In genomic region chr20:13009682-13010406, GRCh38 we compare ENCODE assay signal across 1 cellular context.
A peak's percentile ranks its signal among the peaks of the same experiment; 100 is the strongest.
TF ChIP-seq lines count a peak whose summit lies in the region.

No MANE protein-coding gene starts in this region.

TF ChIP-seq in HepG2, 621 proteins besides CTCF, POLR2A, EP300 and RAD21 (continued from another document):
- TF ChIP-seq, protein P1, sequence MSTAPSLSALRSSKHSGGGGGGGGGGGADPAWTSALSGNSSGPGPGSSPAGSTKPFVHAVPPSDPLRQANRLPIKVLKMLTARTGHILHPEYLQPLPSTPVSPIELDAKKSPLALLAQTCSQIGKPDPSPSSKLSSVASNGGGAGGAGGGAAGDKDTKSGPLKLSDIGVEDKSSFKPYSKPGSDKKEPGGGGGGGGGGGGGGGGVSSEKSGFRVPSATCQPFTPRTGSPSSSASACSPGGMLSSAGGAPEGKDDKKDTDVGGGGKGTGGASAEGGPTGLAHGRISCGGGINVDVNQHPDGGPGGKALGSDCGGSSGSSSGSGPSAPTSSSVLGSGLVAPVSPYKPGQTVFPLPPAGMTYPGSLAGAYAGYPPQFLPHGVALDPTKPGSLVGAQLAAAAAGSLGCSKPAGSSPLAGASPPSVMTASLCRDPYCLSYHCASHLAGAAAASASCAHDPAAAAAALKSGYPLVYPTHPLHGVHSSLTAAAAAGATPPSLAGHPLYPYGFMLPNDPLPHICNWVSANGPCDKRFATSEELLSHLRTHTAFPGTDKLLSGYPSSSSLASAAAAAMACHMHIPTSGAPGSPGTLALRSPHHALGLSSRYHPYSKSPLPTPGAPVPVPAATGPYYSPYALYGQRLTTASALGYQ (CRISPR knock-in tag; IDR thresholded peaks at IDR 0.05) = peak; percentile 43; the same call in 1 of the 2 replicates
- TF ChIP-seq ZFP41 (CRISPR knock-in tag; IDR thresholded peaks at IDR 0.05; ENCODE audit: borderline replicate concordance) = no peak
- peak; percentile 43; the same call in 1 of the 2 replicates for TF ChIP-seq TP53 (CRISPR knock-in tag; conservative IDR thresholded peaks at IDR 0.05)
- TF ChIP-seq THAP9 (CRISPR knock-in tag; IDR thresholded peaks at IDR 0.05; ENCODE audit: borderline replicate concordance) = no peak
- no peak for TF ChIP-seq NPAS2 (CRISPR knock-in tag; IDR thresholded peaks at IDR 0.05; ENCODE audit: borderline replicate concordance)
- TF ChIP-seq, protein P2, sequence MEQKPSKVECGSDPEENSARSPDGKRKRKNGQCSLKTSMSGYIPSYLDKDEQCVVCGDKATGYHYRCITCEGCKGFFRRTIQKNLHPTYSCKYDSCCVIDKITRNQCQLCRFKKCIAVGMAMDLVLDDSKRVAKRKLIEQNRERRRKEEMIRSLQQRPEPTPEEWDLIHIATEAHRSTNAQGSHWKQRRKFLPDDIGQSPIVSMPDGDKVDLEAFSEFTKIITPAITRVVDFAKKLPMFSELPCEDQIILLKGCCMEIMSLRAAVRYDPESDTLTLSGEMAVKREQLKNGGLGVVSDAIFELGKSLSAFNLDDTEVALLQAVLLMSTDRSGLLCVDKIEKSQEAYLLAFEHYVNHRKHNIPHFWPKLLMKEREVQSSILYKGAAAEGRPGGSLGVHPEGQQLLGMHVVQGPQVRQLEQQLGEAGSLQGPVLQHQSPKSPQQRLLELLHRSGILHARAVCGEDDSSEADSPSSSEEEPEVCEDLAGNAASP (CRISPR knock-in tag; IDR thresholded peaks at IDR 0.05; ENCODE audit: borderline replicate concordance) = 0 out of 2 replicates have a peak, but pooled peaks have one; percentile 41
- TF ChIP-seq ZNF749 (CRISPR knock-in tag; IDR thresholded peaks at IDR 0.05; ENCODE audit: borderline replicate concordance) = 0 out of 2 replicates have a peak, but pooled peaks have one; percentile 59
- peak; percentile 94 for TF ChIP-seq ATF7 (IDR thresholded peaks at IDR 0.05)
- TF ChIP-seq ATF7 (CRISPR knock-in tag; IDR thresholded peaks at IDR 0.05) = no peak
